30 cellular contexts compared by ENCODE assay signal in genomic region chr3:170196833-170197232, GRCh38. TPM values are rescaled to one million over a fixed set of nuclear protein-coding genes. Genes with fewer than 3 reads are reported as not detected.
DNase-seq lines count a peak whose midpoint lies in the region; FAIRE-seq and TF ChIP-seq lines count a peak whose summit lies in the region.
"Had no signal": no experiment of that assay in that cellular context is flagged by ENCODE, and none has a peak within 500 bp of the region (broad histone marks: within the 10 kb centered on the region; RNA-seq: fewer than 3 reads in every experiment).

No MANE protein-coding gene starts in this region.

- H3K4me3 Mint-ChIP-seq in MCF 10A (ENCODE audit: unreplicated experiment): no peak overlapping the region
- H3K4me3 Mint-ChIP-seq: activated CD8-positive, alpha-beta T cell treated with anti-CD3 and anti-CD28 coated beads, Interleukin-2, amount 10 ng/mL, durations not matched to agents 7 days and 5 days; activated T-cell treated with anti-CD3 and anti-CD28 coated beads, Interleukin-2, amount 50 U/mL, for 24 hours; brain; nephron had no signal

- intact Hi-C loops in MCF 10A (cut with micrococcal nuclease): no loop called here
- intact Hi-C loops in breast epithelium (cut with DNase I; ENCODE audit: low total_unique reads): no loop called here

- DNase-seq in MCF 10A (ENCODE audit: unreplicated experiment): peak; percentile 70
- DNase-seq in breast epithelium (ENCODE audit: low spot score in 2 of 2): no peak
- peak; percentile 30 for DNase-seq in RKO (ENCODE audit: low spot score)
- DNase-seq in fibroblast of the aortic adventitia (ENCODE audit: low read depth): peak; percentile 11
- peak; percentile 29 for DNase-seq in urothelium cell line (ENCODE audit: low spot score)
- DNase-seq in D721Med (ENCODE audit: insufficient read length, low spot score): no peak
- no peak for DNase-seq in amygdala (lab: John Stamatoyannopoulos, UW)
- DNase-seq in NCI-H2029 (lab: John Stamatoyannopoulos, UW): no peak
- DNase-seq: ACHN; activated CD8-positive, alpha-beta T cell treated with anti-CD3 and anti-CD28 coated beads, Interleukin-2, amount 10 ng/mL, durations not matched to agents 7 days and 5 days; activated T-cell treated with anti-CD3 and anti-CD28 coated beads, Interleukin-2, amount 50 U/mL, for 24 hours; colonic mucosa; GF-D8; hypothalamus; KG1; left cardiac atrium; NCI-H1105 treated with DMSO at 0.1 percent for 48 hours; NCI-H526; OCI-M1; small intestine; stimulated activated CD4-positive, alpha-beta T cell treated with anti-CD3 and anti-CD28 coated beads, Interleukin-4, amount 100 ng/mL, for 4 hours; substantia nigra; T1000 had no signal

- no peak for TF ChIP-seq POLR2A in breast epithelium (IDR thresholded peaks at IDR 0.05)

- no peaks in the 10 kb centered on the region for H3K27me3 ChIP-seq in breast epithelium
- H3K27me3 ChIP-seq: colonic mucosa had no signal

- no peaks in the 10 kb centered on the region for H3K27me3 Mint-ChIP-seq in MCF 10A (ENCODE audit: insufficient read depth, unreplicated experiment)

- H3K9me3 ChIP-seq in breast epithelium: no peaks in the 10 kb centered on the region
- H3K9me3 ChIP-seq: colonic mucosa had no signal

- no peak overlapping the region for H3K27ac Mint-ChIP-seq in MCF 10A (ENCODE audit: low read depth, unreplicated experiment)
- H3K27ac Mint-ChIP-seq: activated CD8-positive, alpha-beta T cell treated with anti-CD3 and anti-CD28 coated beads, Interleukin-2, amount 10 ng/mL, durations not matched to agents 7 days and 5 days; activated naive CD4-positive, alpha-beta T cell treated with anti-CD3 and anti-CD28 coated beads, Interleukin-2, amount 50 U/mL, for 72 hours; activated T-cell treated with anti-CD3 and anti-CD28 coated beads, Interleukin-2, amount 50 U/mL, for 24 hours; brain had no signal

- CTCF ChIA-PET in MCF 10A (lab: Yijun Ruan, JAX): interaction anchor here (0.7 kb wide), 1 partner anchor 12 kb away, joined by 5 read pairs; no protein-coding TSS in a partner anchor

- H3K36me3 Mint-ChIP-seq in MCF 10A (ENCODE audit: insufficient read depth, unreplicated experiment): no peaks in the 10 kb centered on the region
- H3K36me3 Mint-ChIP-seq: activated naive CD4-positive, alpha-beta T cell treated with anti-CD3 and anti-CD28 coated beads, Interleukin-2, amount 50 U/mL, for 72 hours; brain had no signal

- BruUV-seq in MCF 10A (replicated peaks; lab: Mats Ljungman, UMichigan): no TSS peak

- TF ChIP-seq CTCF in MCF 10A (IDR thresholded peaks at IDR 0.05; ENCODE audit: unreplicated experiment) (no peak), breast epithelium (IDR thresholded peaks at IDR 0.05) (no peak), fibroblast of the aortic adventitia (IDR thresholded peaks at IDR 0.05; ENCODE audit: insufficient read depth, low read length) (no peak), D721Med (IDR thresholded peaks at IDR 0.05; ENCODE audit: insufficient read depth, missing control alignments) (no peak)

- no peaks in the 10 kb centered on the region for H3K36me3 ChIP-seq in breast epithelium
- H3K36me3 ChIP-seq: colonic mucosa had no signal

- H3K27ac ChIP-seq in breast epithelium: no peak overlapping the region
- H3K27ac ChIP-seq: C4-2B, colonic mucosa, HL-60 had no signal

- POLR2A ChIA-PET in MCF 10A (lab: Yijun Ruan, JAX): no interaction called here

- H3K4me1 ChIP-seq in breast epithelium: no peaks in the 10 kb centered on the region
- H3K4me1 ChIP-seq: colonic mucosa had no signal

- FAIRE-seq in urothelium cell line (lab: Jason Lieb, UNC): no peak
- FAIRE-seq in D721Med (lab: Jason Lieb, UNC): no peak
- FAIRE-seq: endometrium, GM12878, small intestine had no signal

- H3K9me3 Mint-ChIP-seq in MCF 10A (ENCODE audit: unreplicated experiment): no peaks in the 10 kb centered on the region
- H3K9me3 Mint-ChIP-seq: activated naive CD4-positive, alpha-beta T cell treated with anti-CD3 and anti-CD28 coated beads, Interleukin-2, amount 50 U/mL, for 72 hours; activated T-cell treated with anti-CD3 and anti-CD28 coated beads, Interleukin-2, amount 50 U/mL, for 24 hours; brain; nephron had no signal

- H3K4me3 ChIP-seq in breast epithelium: no peak overlapping the region
- H3K4me3 ChIP-seq in fibroblast of the aortic adventitia (ENCODE audit: low read depth, low read length): no peak overlapping the region
- H3K4me3 ChIP-seq: colonic mucosa, GM12878 had no signal

- H3K4me1 Mint-ChIP-seq in MCF 10A (ENCODE audit: insufficient read depth, unreplicated experiment): peaks cover 5% of the 10 kb centered on the region
- H3K4me1 Mint-ChIP-seq: nephron had no signal

RNA-seq across cellular contexts. Expression of gene PHC3, which starts 15.3 kb away (rescaled TPM):
- total RNA-seq in MCF 10A (2022) (54.3 and 65.3 TPM in 2 replicates), breast epithelium (100 to 1,000 TPM in 1 of 3 donors, 10 to 100 TPM in 2; 65.1 to 117 (median 87.2) TPM), fibroblast of the aortic adventitia (ENCODE audit: low replicate concordance) (50.4 and 65.6 TPM in 2 replicates)

RNA-seq across cellular contexts. Expression of gene PRKCI, which starts 25.4 kb away (rescaled TPM):
- total RNA-seq in MCF 10A (2022) (46.3 and 62.8 TPM in 2 replicates), breast epithelium (10 to 100 TPM; 19.4 to 68.3 (median 61.9) TPM), fibroblast of the aortic adventitia (ENCODE audit: low replicate concordance) (56.2 and 63.9 TPM in 2 replicates)

Comparison
In these comparisons a context has a peak if more than half of its experiments do, and no peak if none do; other contexts are left out.
1. DNase-seq: peak in MCF 10A (single experiment), RKO (single experiment), fibroblast of the aortic adventitia (single experiment) and urothelium cell line (single experiment); none in breast epithelium (0 of 2), D721Med (single experiment), amygdala (0 of 56) and NCI-H2029 (single experiment).